In genomic region chr13:66068683-66069082, GRCh38 we compare ENCODE assay signal across 8 cellular contexts.
"Had no signal": no experiment of that assay in that cellular context is flagged by ENCODE, and none has a peak within 500 bp of the region (broad histone marks: within the 10 kb centered on the region; RNA-seq: fewer than 3 reads in every experiment).

No MANE protein-coding gene starts in this region.

- H3K4me2 ChIP-seq: GM23338 had no signal

- DNase-seq: GM23248, GOT3, H7, H9, HCEC 1CT, HFFc6 had no signal

- H3K36me3 ChIP-seq: HAP-1 had no signal

- H3K4me1 ChIP-seq: HAP-1 had no signal

- H2AFZ ChIP-seq: GM23248, GM23338 had no signal

- H3K9ac ChIP-seq: GM23248 had no signal

- H3K4me3 ChIP-seq: GM23248, GM23338, HAP-1 had no signal

- H3K9me3 ChIP-seq: HAP-1 had no signal

- H3K27ac ChIP-seq: GM23248 had no signal
